Comparison of ENCODE assay signal across 23 cellular contexts in the genomic region with DNA sequence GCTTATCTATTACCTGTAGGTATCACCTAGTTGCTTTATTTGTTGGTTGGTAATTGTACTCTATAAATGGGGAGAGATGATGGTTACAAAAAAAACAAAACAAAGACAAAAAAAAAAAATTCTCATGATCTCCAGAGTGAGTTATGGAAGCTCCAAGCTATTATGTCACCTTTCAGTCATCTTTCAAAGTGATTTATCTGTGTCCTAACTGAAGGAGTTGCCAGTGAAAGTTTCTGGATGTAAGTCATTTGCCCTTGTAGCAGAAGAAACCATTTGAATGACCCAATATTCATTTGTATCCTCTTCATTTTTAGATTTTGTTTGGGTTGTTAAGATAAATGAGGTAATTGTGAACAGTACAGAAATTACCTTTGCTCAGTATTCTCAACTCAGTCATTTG. TPM values are rescaled to one million over a fixed set of nuclear protein-coding genes. Genes with fewer than 3 reads are reported as not detected.
DNase-seq lines count a peak whose midpoint lies in the region; ATAC-seq, FAIRE-seq and TF ChIP-seq lines count a peak whose summit lies in the region.
"Had no signal": no experiment of that assay in that cellular context is flagged by ENCODE, and none has a peak within 500 bp of the region (broad histone marks: within the 10 kb centered on the region; RNA-seq: fewer than 3 reads in every experiment).

No MANE protein-coding gene starts in this region.

- POLR2A ChIA-PET in A549 (lab: Yijun Ruan, JAX): interaction anchor here (1.4 kb wide), 1 partner anchor 10 kb away, joined by 4 read pairs; no protein-coding TSS in a partner anchor

- H3K36me3 ChIP-seq in RWPE2 (ENCODE audit: low read depth) (no peaks in the 10 kb centered on the region), keratinocyte (ENCODE audit: control insufficient read depth in 2 of 2, extremely low read depth in 1 of 2, insufficient read depth in 2 of 2, low read length in 2 of 2) (peaks cover 0 to under 1% of the 10 kb centered on the region in 2 experiments), heart right ventricle (no peaks in the 10 kb centered on the region)
- H3K36me3 ChIP-seq: BLaER1 had no signal

- H3K4me1 ChIP-seq in A549 (peaks cover 63% of the 10 kb centered on the region), RWPE2 (ENCODE audit: insufficient read depth, poor library complexity, severe bottlenecking) (peaks cover 31% of the 10 kb centered on the region), keratinocyte (ENCODE audit: control insufficient read depth, extremely low read depth, insufficient read depth, low read length) (peaks cover 35% of the 10 kb centered on the region), heart right ventricle (peaks cover 0 to 6% (median 0%) of the 10 kb centered on the region in 9 donors)
- H3K4me1 ChIP-seq: BLaER1 had no signal

- DNase-seq in A549 (ENCODE audit: low read depth in 1 of 2, low spot score in 1 of 2): no peak
- DNase-seq in M059J (ENCODE audit: low read depth): peak; percentile 19
- no peak for DNase-seq in RWPE2 (ENCODE audit: low spot score)
- DNase-seq in keratinocyte (ENCODE audit: low read depth, low spot score): no peak
- DNase-seq in activated CD4-positive, alpha-beta T cell treated with anti-CD3 and anti-CD28 coated beads, Interleukin-2, amount 10 ng/mL, durations not matched to agents 24 days and 14 days: no peak
- no peak for DNase-seq in CD14-positive monocyte (ENCODE audit: low spot score)
- DNase-seq in heart right ventricle: no peak
- DNase-seq: Calu3; CD8-positive, alpha-beta T cell; DMS 273 treated with DMSO at 0.1 percent for 48 hours; DMS53; DND-41; EL; GOT3; H7; IMR-90; KBM-7 had no signal

- TF ChIP-seq CTCF in A549 (IDR thresholded peaks at IDR 0.05) (no peak), RWPE2 (IDR thresholded peaks at IDR 0.05; ENCODE audit: poor library complexity, severe bottlenecking) (no peak), keratinocyte (optimal IDR thresholded peaks at IDR 0.05 in 1 of 3, IDR thresholded peaks at IDR 0.05 in 1 of 3, conservative IDR thresholded peaks at IDR 0.05 in 1 of 3; ENCODE audit: extremely low read depth in 1 of 3, insufficient read depth in 2 of 3, low read length in 3 of 3) (no peak), CD14-positive monocyte (IDR thresholded peaks at IDR 0.05) (no peak), heart right ventricle (IDR thresholded peaks at IDR 0.05) (no peak)

- CTCF ChIA-PET in A549 (lab: Yijun Ruan, JAX): interaction anchor here (0.9 to 2.5 kb wide), 4 partner anchors 10 to 203 kb away, joined by 4 to 6 read pairs (median 5); no protein-coding TSS in a partner anchor

- H3K9me3 Mint-ChIP-seq in activated CD4-positive, alpha-beta T cell treated with anti-CD3 and anti-CD28 coated beads, Interleukin-2, amount 10 ng/mL, durations not matched to agents 24 days and 14 days: peaks cover 5% of the 10 kb centered on the region
- peaks cover 3 to 18% (median 10%) of the 10 kb centered on the region in 7 donors for H3K9me3 Mint-ChIP-seq in CD14-positive monocyte
- H3K9me3 Mint-ChIP-seq: CD8-positive, alpha-beta T cell had no signal

- H3K9ac ChIP-seq in keratinocyte (ENCODE audit: control insufficient read depth, extremely low read depth, insufficient read depth, low read length): no peak overlapping the region
- H3K9ac ChIP-seq: BLaER1 had no signal

- peaks cover 33% of the 10 kb centered on the region for H3K27me3 Mint-ChIP-seq in activated CD4-positive, alpha-beta T cell treated with anti-CD3 and anti-CD28 coated beads, Interleukin-2, amount 10 ng/mL, durations not matched to agents 24 days and 14 days
- H3K27me3 Mint-ChIP-seq in CD14-positive monocyte (ENCODE audit: low read depth in 3 of 3): peaks cover 42 to 50% (median 45%) of the 10 kb centered on the region in 3 donors

- peaks cover 2% of the 10 kb centered on the region for H3K4me1 Mint-ChIP-seq in activated CD4-positive, alpha-beta T cell treated with anti-CD3 and anti-CD28 coated beads, Interleukin-2, amount 10 ng/mL, durations not matched to agents 24 days and 14 days
- H3K4me1 Mint-ChIP-seq in CD14-positive monocyte: peaks cover 2% of the 10 kb centered on the region

- H4K20me1 ChIP-seq in keratinocyte (ENCODE audit: control insufficient read depth, extremely low read depth, insufficient read depth, low read length): no peaks in the 10 kb centered on the region
- H4K20me1 ChIP-seq: BLaER1 had no signal

- no peak overlapping the region for H3K27ac Mint-ChIP-seq in activated CD4-positive, alpha-beta T cell treated with anti-CD3 and anti-CD28 coated beads, Interleukin-2, amount 10 ng/mL, durations not matched to agents 24 days and 14 days
- H3K27ac Mint-ChIP-seq in CD14-positive monocyte: no peak overlapping the region
- H3K27ac Mint-ChIP-seq: CD8-positive, alpha-beta T cell had no signal

- no peak for ATAC-seq in A549
- no peak for ATAC-seq in RWPE2 (ENCODE audit: low read depth)
- no peak for ATAC-seq in heart right ventricle
- no peak for ATAC-seq in HG02938 (IDR thresholded peaks at IDR 0.05; ENCODE audit: unreplicated experiment)
- ATAC-seq: CD8-positive, alpha-beta T cell; GM12878 had no signal

- H3K27ac ChIP-seq in A549 (peak overlapping the region; percentile 77 to 94; a peak in 5 of 6 replicates), RWPE2 (ENCODE audit: poor library complexity, severe bottlenecking) (peak overlapping the region; percentile 92), keratinocyte (ENCODE audit: control insufficient read depth, insufficient read depth, low read length) (no peak overlapping the region), heart right ventricle (no peak overlapping the region)
- H3K27ac ChIP-seq: 22Rv1, BLaER1 had no signal

- H3K4me3 ChIP-seq in A549 (no peak overlapping the region), RWPE2 (ENCODE audit: severe bottlenecking) (no peak overlapping the region), keratinocyte (ENCODE audit: control insufficient read depth in 2 of 3, extremely low read depth in 1 of 3, insufficient read depth in 2 of 3, low read depth in 1 of 3, low read length in 3 of 3) (no peak overlapping the region), heart right ventricle (no peak overlapping the region)
- H3K4me3 ChIP-seq: BLaER1, GM12878 had no signal

- no peak for TF ChIP-seq EP300 in A549 (IDR thresholded peaks at IDR 0.05)

- H3K79me2 ChIP-seq in keratinocyte (ENCODE audit: control insufficient read depth, insufficient read depth, low read length): peaks cover 52% of the 10 kb centered on the region

- no peak overlapping the region for H3K4me3 Mint-ChIP-seq in activated CD4-positive, alpha-beta T cell treated with anti-CD3 and anti-CD28 coated beads, Interleukin-2, amount 10 ng/mL, durations not matched to agents 24 days and 14 days
- no peak overlapping the region for H3K4me3 Mint-ChIP-seq in CD14-positive monocyte
- H3K4me3 Mint-ChIP-seq: CD8-positive, alpha-beta T cell had no signal

- H3K9me3 ChIP-seq in A549 (no peaks in the 10 kb centered on the region), RWPE2 (ENCODE audit: severe bottlenecking) (no peaks in the 10 kb centered on the region), keratinocyte (ENCODE audit: control insufficient read depth, low read depth, low read length) (no peaks in the 10 kb centered on the region), heart right ventricle (no peaks in the 10 kb centered on the region)

- peak; percentile 7 for FAIRE-seq in A549 (lab: Jason Lieb, UNC)
- FAIRE-seq in keratinocyte (lab: Jason Lieb, UNC): peak; percentile 49
- FAIRE-seq: GM12878, HTR-8/SVneo had no signal

- H3K9me1 ChIP-seq in keratinocyte (ENCODE audit: control insufficient read depth, extremely low read depth, insufficient read depth, low read length): no peaks in the 10 kb centered on the region

- TF ChIP-seq POLR2A in A549 (IDR thresholded peaks at IDR 0.05; ENCODE audit: low read length): no peak

- dilution Hi-C loops in keratinocyte (cut with MboI; ENCODE audit: extremely low pct_ligation_motif_present, low sequenced_read_pairs): no loop called here

- intact Hi-C loops in activated CD4-positive, alpha-beta T cell treated with anti-CD3 and anti-CD28 coated beads, Interleukin-2, amount 10 ng/mL, durations not matched to agents 24 days and 14 days (cut with micrococcal nuclease): no loop called here
- intact Hi-C loops in CD14-positive monocyte (cut with micrococcal nuclease) (no loop called here), heart right ventricle (cut with DNase I) (no loop called here)

- H2AFZ ChIP-seq in keratinocyte (ENCODE audit: control insufficient read depth, low read length): no peak overlapping the region

- H3K27me3 ChIP-seq in RWPE2 (ENCODE audit: insufficient read depth, poor library complexity, severe bottlenecking) (no peaks in the 10 kb centered on the region), keratinocyte (ENCODE audit: control insufficient read depth, extremely low read depth, insufficient read depth, low read length) (no peaks in the 10 kb centered on the region), heart right ventricle (peaks cover 0 to 53% (median 47%) of the 10 kb centered on the region in 7 donors)
- H3K27me3 ChIP-seq: BLaER1 had no signal

- H3K4me2 ChIP-seq in A549 (no peak overlapping the region; the same call in 2 of the 3 replicates), keratinocyte (ENCODE audit: control insufficient read depth, extremely low read depth, insufficient read depth, low read depth, low read length) (no peak overlapping the region)
- H3K4me2 ChIP-seq: BLaER1 had no signal

- H3K36me3 Mint-ChIP-seq in activated CD4-positive, alpha-beta T cell treated with anti-CD3 and anti-CD28 coated beads, Interleukin-2, amount 10 ng/mL, durations not matched to agents 24 days and 14 days (ENCODE audit: low read depth): peaks cover 2% of the 10 kb centered on the region
- H3K36me3 Mint-ChIP-seq in CD14-positive monocyte: peaks cover 2 to 3% of the 10 kb centered on the region in 2 donors
- H3K36me3 Mint-ChIP-seq: CD8-positive, alpha-beta T cell had no signal

- no peak for TF ChIP-seq RAD21 in A549 (conservative IDR thresholded peaks at IDR 0.05 in 1 of 2, IDR thresholded peaks at IDR 0.05 in 1 of 2)

RNA-seq across cellular contexts. Expression of a gene that starts 3.6 kb away (rescaled TPM):
- polyA plus RNA-seq in A549 (2011; rRNA removed): 7.1 and 7.8 TPM in 2 replicates
- polyA plus RNA-seq in A549 (2012; cell fraction: cytosol; rRNA removed): 5.2 and 6.2 TPM in 2 replicates
- 6.9 and 7.2 TPM in 2 replicates for polyA plus RNA-seq in A549 (2012; cell fraction: nucleus; rRNA removed)
- 5.5 to 6.1 TPM (median 5.9 TPM) in 3 replicates for polyA plus RNA-seq in A549 (2017; fragmentation: RNase III; extraction: RNeasy Plus Mini Kit Qiagen cat#74134 plus additional on column Dnase treatment)
- 9.4 and 10.2 TPM in 2 replicates for polyA minus RNA-seq in A549 (2011; rRNA and poly(A)+ RNA removed)
- 0.64 and 1.7 TPM in 2 replicates for total RNA-seq in M059J (2014; rRNA removed; shearing (Covaris generic))
- 11.7 to 13.8 TPM (median 11.9 TPM) in 3 replicates for polyA plus RNA-seq in keratinocyte
- 1.5 TPM for polyA plus RNA-seq in keratinocyte (2011; ENCODE audit: low read depth)
- 10.8 and 12.9 TPM in 2 replicates for polyA plus RNA-seq in keratinocyte (2011; cell fraction: cytosol; rRNA removed)
- 15.0 and 17.4 TPM in 2 replicates for polyA plus RNA-seq in keratinocyte (2011; cell fraction: nucleus; rRNA removed)
- 4.0 and 10.0 TPM in 2 replicates for polyA plus RNA-seq in keratinocyte (2012; ENCODE audit: low replicate concordance)
- 10.3 to 15.8 TPM (median 12.0 TPM) in 3 replicates for polyA minus RNA-seq in keratinocyte
- polyA minus RNA-seq in keratinocyte (2011; cell fraction: cytosol; rRNA and poly(A)+ RNA removed): 14.4 TPM
- polyA minus RNA-seq in keratinocyte (2011; cell fraction: nucleus; rRNA and poly(A)+ RNA removed): 12.5 and 19.5 TPM in 2 replicates
- total RNA-seq in activated CD4-positive, alpha-beta T cell treated with anti-CD3 and anti-CD28 coated beads, Interleukin-2, amount 10 ng/mL, durations not matched to agents 24 days and 14 days: 10.2 and 10.9 TPM in 2 replicates
- polyA plus RNA-seq in CD14-positive monocyte: under 1 TPM in 1 of 2 donors, not detected in 1; 0.78 TPM
- under 1 TPM in 2 of 10 donors, not detected in 8; 0.09 TPM for total RNA-seq in heart right ventricle
- polyA plus RNA-seq in heart right ventricle: under 1 TPM in 1 of 2 donors, not detected in 1; 0.04 TPM
- total RNA-seq: CD8-positive, alpha-beta T cell; G401 had no signal

Comparison
In these comparisons a context has a peak if more than half of its experiments do, and no peak if none do; other contexts are left out.
1. H3K27ac ChIP-seq: peak in A549 (2 of 2) and RWPE2 (single experiment); none in keratinocyte (single experiment) and heart right ventricle (0 of 10).